Comparison of ENCODE assay signal across 1 cellular context in the genomic region with DNA sequence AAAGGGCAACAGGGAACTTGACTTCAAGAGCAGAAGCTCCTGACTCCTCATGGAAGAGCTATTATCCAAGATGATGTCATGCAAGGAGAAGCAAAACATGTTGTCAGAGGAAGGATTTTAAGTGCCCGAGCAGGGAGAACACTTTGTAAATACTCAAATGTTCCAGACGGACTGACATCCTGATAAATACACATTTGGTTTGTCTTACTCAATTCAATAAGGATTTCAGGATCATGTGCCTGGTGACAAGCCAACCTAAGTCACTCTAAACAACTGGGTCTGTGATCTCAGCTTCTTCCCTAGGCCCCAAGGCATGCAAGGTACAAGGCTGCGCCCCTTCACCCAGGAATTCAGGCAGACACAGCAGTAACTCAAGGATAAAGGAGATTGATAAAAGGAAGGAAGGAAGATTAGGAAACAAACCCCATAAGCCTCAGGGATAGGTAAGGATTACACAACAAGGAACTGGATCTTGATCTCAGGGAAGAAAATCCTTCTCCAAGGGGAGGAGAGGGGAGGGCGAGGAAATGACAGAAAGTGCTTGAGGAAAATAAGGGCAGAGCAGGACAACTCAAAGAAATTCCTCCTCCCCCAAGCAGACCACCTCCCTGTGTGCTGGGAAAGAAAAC.
TF ChIP-seq lines count a peak whose summit lies in the region.

No MANE protein-coding gene starts in this region.

TF ChIP-seq in WTC11, 78 proteins besides CTCF, POLR2A, EP300 and RAD21 (continued from another document):
- TF ChIP-seq, protein P1, sequence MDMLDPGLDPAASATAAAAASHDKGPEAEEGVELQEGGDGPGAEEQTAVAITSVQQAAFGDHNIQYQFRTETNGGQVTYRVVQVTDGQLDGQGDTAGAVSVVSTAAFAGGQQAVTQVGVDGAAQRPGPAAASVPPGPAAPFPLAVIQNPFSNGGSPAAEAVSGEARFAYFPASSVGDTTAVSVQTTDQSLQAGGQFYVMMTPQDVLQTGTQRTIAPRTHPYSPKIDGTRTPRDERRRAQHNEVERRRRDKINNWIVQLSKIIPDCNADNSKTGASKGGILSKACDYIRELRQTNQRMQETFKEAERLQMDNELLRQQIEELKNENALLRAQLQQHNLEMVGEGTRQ (CRISPR knock-in tag; IDR thresholded peaks at IDR 0.05) = no peak
- no peak for TF ChIP-seq TEAD1 (CRISPR knock-in tag; IDR thresholded peaks at IDR 0.05)
- TF ChIP-seq TP53 (CRISPR knock-in tag; IDR thresholded peaks at IDR 0.05) = no peak
- TF ChIP-seq SOX15 (CRISPR knock-in tag; IDR thresholded peaks at IDR 0.05) = no peak
- TF ChIP-seq, protein P2, sequence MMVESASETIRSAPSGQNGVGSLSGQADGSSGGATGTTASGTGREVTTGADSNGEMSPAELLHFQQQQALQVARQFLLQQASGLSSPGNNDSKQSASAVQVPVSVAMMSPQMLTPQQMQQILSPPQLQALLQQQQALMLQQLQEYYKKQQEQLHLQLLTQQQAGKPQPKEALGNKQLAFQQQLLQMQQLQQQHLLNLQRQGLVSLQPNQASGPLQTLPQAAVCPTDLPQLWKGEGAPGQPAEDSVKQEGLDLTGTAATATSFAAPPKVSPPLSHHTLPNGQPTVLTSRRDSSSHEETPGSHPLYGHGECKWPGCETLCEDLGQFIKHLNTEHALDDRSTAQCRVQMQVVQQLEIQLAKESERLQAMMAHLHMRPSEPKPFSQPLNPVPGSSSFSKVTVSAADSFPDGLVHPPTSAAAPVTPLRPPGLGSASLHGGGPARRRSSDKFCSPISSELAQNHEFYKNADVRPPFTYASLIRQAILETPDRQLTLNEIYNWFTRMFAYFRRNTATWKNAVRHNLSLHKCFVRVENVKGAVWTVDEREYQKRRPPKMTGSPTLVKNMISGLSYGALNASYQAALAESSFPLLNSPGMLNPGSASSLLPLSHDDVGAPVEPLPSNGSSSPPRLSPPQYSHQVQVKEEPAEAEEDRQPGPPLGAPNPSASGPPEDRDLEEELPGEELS (CRISPR knock-in tag; IDR thresholded peaks at IDR 0.05) = no peak
- TF ChIP-seq, protein P3, sequence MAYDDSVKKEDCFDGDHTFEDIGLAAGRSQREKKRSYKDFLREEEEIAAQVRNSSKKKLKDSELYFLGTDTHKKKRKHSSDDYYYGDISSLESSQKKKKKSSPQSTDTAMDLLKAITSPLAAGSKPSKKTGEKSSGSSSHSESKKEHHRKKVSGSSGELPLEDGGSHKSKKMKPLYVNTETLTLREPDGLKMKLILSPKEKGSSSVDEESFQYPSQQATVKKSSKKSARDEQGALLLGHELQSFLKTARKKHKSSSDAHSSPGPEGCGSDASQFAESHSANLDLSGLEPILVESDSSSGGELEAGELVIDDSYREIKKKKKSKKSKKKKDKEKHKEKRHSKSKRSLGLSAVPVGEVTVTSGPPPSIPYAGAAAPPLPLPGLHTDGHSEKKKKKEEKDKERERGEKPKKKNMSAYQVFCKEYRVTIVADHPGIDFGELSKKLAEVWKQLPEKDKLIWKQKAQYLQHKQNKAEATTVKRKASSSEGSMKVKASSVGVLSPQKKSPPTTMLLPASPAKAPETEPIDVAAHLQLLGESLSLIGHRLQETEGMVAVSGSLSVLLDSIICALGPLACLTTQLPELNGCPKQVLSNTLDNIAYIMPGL (CRISPR knock-in tag; IDR thresholded peaks at IDR 0.05) = no peak
- no peak for TF ChIP-seq FOXK1 (CRISPR knock-in tag; IDR thresholded peaks at IDR 0.05)
- no peak for TF ChIP-seq MYBL2 (CRISPR knock-in tag; IDR thresholded peaks at IDR 0.05)
- TF ChIP-seq, protein P4, sequence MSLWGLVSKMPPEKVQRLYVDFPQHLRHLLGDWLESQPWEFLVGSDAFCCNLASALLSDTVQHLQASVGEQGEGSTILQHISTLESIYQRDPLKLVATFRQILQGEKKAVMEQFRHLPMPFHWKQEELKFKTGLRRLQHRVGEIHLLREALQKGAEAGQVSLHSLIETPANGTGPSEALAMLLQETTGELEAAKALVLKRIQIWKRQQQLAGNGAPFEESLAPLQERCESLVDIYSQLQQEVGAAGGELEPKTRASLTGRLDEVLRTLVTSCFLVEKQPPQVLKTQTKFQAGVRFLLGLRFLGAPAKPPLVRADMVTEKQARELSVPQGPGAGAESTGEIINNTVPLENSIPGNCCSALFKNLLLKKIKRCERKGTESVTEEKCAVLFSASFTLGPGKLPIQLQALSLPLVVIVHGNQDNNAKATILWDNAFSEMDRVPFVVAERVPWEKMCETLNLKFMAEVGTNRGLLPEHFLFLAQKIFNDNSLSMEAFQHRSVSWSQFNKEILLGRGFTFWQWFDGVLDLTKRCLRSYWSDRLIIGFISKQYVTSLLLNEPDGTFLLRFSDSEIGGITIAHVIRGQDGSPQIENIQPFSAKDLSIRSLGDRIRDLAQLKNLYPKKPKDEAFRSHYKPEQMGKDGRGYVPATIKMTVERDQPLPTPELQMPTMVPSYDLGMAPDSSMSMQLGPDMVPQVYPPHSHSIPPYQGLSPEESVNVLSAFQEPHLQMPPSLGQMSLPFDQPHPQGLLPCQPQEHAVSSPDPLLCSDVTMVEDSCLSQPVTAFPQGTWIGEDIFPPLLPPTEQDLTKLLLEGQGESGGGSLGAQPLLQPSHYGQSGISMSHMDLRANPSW (CRISPR knock-in tag; conservative IDR thresholded peaks at IDR 0.05; ENCODE audit: low read depth) = no peak
- no peak for TF ChIP-seq ZNF671 (CRISPR knock-in tag; IDR thresholded peaks at IDR 0.05)
- TF ChIP-seq, protein P5, sequence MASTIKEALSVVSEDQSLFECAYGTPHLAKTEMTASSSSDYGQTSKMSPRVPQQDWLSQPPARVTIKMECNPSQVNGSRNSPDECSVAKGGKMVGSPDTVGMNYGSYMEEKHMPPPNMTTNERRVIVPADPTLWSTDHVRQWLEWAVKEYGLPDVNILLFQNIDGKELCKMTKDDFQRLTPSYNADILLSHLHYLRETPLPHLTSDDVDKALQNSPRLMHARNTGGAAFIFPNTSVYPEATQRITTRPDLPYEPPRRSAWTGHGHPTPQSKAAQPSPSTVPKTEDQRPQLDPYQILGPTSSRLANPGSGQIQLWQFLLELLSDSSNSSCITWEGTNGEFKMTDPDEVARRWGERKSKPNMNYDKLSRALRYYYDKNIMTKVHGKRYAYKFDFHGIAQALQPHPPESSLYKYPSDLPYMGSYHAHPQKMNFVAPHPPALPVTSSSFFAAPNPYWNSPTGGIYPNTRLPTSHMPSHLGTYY (CRISPR knock-in tag; IDR thresholded peaks at IDR 0.05) = no peak
- TF ChIP-seq, protein P6, sequence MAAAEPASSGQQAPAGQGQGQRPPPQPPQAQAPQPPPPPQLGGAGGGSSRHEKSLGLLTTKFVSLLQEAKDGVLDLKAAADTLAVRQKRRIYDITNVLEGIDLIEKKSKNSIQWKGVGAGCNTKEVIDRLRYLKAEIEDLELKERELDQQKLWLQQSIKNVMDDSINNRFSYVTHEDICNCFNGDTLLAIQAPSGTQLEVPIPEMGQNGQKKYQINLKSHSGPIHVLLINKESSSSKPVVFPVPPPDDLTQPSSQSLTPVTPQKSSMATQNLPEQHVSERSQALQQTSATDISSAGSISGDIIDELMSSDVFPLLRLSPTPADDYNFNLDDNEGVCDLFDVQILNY (CRISPR knock-in tag; IDR thresholded peaks at IDR 0.05) = no peak
- TF ChIP-seq MXD4 (CRISPR knock-in tag; IDR thresholded peaks at IDR 0.05; ENCODE audit: borderline replicate concordance) = no peak
- TF ChIP-seq, protein P7, sequence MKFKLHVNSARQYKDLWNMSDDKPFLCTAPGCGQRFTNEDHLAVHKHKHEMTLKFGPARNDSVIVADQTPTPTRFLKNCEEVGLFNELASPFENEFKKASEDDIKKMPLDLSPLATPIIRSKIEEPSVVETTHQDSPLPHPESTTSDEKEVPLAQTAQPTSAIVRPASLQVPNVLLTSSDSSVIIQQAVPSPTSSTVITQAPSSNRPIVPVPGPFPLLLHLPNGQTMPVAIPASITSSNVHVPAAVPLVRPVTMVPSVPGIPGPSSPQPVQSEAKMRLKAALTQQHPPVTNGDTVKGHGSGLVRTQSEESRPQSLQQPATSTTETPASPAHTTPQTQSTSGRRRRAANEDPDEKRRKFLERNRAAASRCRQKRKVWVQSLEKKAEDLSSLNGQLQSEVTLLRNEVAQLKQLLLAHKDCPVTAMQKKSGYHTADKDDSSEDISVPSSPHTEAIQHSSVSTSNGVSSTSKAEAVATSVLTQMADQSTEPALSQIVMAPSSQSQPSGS (CRISPR knock-in tag; IDR thresholded peaks at IDR 0.05; ENCODE audit: borderline replicate concordance, low read depth) = no peak
- TF ChIP-seq TCF7 (CRISPR knock-in tag; IDR thresholded peaks at IDR 0.05; ENCODE audit: low read depth) = no peak
- TF ChIP-seq ATF1 (CRISPR knock-in tag; IDR thresholded peaks at IDR 0.05) = no peak
- TF ChIP-seq, protein P8, sequence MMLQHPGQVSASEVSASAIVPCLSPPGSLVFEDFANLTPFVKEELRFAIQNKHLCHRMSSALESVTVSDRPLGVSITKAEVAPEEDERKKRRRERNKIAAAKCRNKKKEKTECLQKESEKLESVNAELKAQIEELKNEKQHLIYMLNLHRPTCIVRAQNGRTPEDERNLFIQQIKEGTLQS (CRISPR knock-in tag; conservative IDR thresholded peaks at IDR 0.05) = no peak
- TF ChIP-seq, protein P9, sequence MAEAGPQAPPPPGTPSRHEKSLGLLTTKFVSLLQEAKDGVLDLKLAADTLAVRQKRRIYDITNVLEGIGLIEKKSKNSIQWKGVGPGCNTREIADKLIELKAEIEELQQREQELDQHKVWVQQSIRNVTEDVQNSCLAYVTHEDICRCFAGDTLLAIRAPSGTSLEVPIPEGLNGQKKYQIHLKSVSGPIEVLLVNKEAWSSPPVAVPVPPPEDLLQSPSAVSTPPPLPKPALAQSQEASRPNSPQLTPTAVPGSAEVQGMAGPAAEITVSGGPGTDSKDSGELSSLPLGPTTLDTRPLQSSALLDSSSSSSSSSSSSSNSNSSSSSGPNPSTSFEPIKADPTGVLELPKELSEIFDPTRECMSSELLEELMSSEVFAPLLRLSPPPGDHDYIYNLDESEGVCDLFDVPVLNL (CRISPR knock-in tag; IDR thresholded peaks at IDR 0.05; ENCODE audit: borderline replicate concordance, low read depth) = no peak
